ENCODE assay signal across 8 cellular contexts in the genomic region with DNA sequence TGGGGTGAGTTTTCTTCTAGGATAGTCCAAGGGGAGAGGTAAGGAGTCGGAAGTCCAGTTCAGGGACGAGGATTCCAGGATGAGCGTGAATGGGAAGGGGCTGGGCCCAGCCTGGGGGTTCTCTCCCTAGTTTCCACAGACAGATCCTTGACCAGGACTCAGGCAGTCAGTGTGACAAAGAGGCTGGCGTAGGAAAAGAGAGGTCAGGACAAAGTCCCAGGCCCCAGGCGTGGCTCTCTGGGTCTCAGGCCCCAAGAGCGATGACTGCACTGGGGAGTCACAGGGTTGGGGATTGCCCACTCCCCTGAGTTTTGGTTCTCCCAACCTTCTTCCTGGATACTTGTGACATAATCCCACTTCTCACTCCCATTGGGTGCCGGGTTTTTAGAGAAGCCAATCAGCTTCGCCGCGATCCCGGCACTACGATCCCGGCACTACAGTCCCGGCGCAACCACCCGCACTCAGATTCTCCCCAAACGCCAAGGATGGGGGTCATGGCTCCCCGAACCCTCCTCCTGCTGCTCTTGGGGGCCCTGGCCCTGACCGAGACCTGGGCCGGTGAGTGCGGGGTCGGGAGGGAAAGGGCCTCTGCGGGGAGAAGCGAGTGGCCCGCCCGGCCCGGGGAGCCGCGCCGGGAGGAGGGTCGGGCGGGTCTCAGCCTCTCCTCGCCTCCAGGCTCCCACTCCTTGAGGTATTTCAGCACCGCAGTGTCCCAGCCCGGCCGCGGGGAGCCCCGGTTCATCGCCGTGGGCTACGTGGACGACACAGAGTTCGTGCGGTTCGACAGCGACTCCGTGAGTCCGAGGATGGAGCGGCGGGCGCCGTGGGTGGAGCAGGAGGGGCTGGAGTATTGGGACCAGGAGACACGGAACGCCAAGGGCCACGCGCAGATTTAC. TPM values are rescaled to one million over a fixed set of nuclear protein-coding genes. Genes with fewer than 3 reads are reported as not detected.
DNase-seq lines count a peak whose midpoint lies in the region; ATAC-seq and TF ChIP-seq lines count a peak whose summit lies in the region.

No MANE protein-coding gene starts in this region.

- peak overlapping the region; percentile 81 for H3K4me3 ChIP-seq in lung

- CTCF ChIA-PET in activated CD8-positive, alpha-beta T cell treated with anti-CD3 and anti-CD28 coated beads for 36 hours (lab: Charles Lee): interaction anchor here (0.6 to 2.3 kb wide), 3 partner anchors 32 to 66 kb away, joined by 3 to 9 read pairs (median 4); no protein-coding TSS in a partner anchor

- peaks cover 0 to 1% of the 10 kb centered on the region in 2 donors for H3K36me3 ChIP-seq in lung (ENCODE audit: control insufficient read depth in 2 of 2, insufficient read depth in 2 of 2, low read length in 2 of 2)

- H3K9me3 ChIP-seq in lung (ENCODE audit: control insufficient read depth in 2 of 2, insufficient read depth in 1 of 2, low read length in 1 of 2): peaks cover 0 to 1% of the 10 kb centered on the region in 2 donors

- no peaks in the 10 kb centered on the region for H3K27me3 ChIP-seq in lung (ENCODE audit: control insufficient read depth, insufficient read depth)

- POLR2A ChIA-PET in activated CD8-positive, alpha-beta T cell treated with anti-CD3 and anti-CD28 coated beads for 36 hours (lab: Charles Lee): interaction anchor here (1.6 kb wide), 1 partner anchor 45 kb away, joined by 4 read pairs; no protein-coding TSS in a partner anchor

- ATAC-seq in GM18505 (IDR thresholded peaks at IDR 0.05; ENCODE audit: unreplicated experiment): peak; percentile 80
- peak; percentile 77 for ATAC-seq in HG02973 (IDR thresholded peaks at IDR 0.05; ENCODE audit: unreplicated experiment)
- ATAC-seq in activated CD8-positive, alpha-beta T cell treated with anti-CD3 and anti-CD28 coated beads for 36 hours: peak; percentile 91
- ATAC-seq in lung (ENCODE audit: insufficient read depth, low FRiP score): peak; percentile 90

- peak overlapping the region; percentile 84 for H3K4me3 Mint-ChIP-seq in activated CD8-positive, alpha-beta T cell treated with anti-CD3 and anti-CD28 coated beads for 36 hours

- H3K4me1 ChIP-seq in lung (ENCODE audit: control insufficient read depth in 2 of 2, insufficient read depth in 2 of 2, low read length in 2 of 2): peaks cover 3 to 5% of the 10 kb centered on the region in 2 donors

- H3K27ac ChIP-seq in lung (ENCODE audit: low read depth in 1 of 2, low read length in 1 of 2): peak overlapping the region; percentile 79 to 83

- no peak for TF ChIP-seq CTCF in activated CD8-positive, alpha-beta T cell treated with anti-CD3 and anti-CD28 coated beads for 36 hours (IDR thresholded peaks at IDR 0.05)
- TF ChIP-seq CTCF in lung (IDR thresholded peaks at IDR 0.05; ENCODE audit: control extremely low read depth, extremely low read depth): no peak

- DNase-seq in 8988T (peak; percentile 70), NCI-H345 treated with DMSO at 0.1 percent for 48 hours (lab: John Stamatoyannopoulos, UW; ENCODE audit: unreplicated experiment) (peak; percentile 49), lung (ENCODE audit: low spot score) (peak; percentile 78)
- peak; percentile 76 for DNase-seq in activated CD8-positive, alpha-beta T cell treated with anti-CD3 and anti-CD28 coated beads for 36 hours
- DNase-seq in effector CD8-positive, alpha-beta T cell (lab: John Stamatoyannopoulos, UW): peak; percentile 64
- DNase-seq in stimulated activated CD4-positive, alpha-beta T cell treated with anti-CD3 and anti-CD28 coated beads, TNF-alpha, amount 100 ng/mL, for 4 hours (ENCODE audit: low read depth in 3 of 3): peak; percentile 36 to 54 (median 53)

- intact Hi-C loops in activated CD8-positive, alpha-beta T cell treated with anti-CD3 and anti-CD28 coated beads for 36 hours (cut with micrococcal nuclease): loop anchor here (2.0 kb wide), 1 partner anchor 41 kb away; no protein-coding TSS in a partner anchor

- WGBS in lung, 2 donors: 2 to 3% methylated on average over 55 to 56 of the region's 56 CpGs

- TF ChIP-seq POLR2A in GM18505 (IDR thresholded peaks at IDR 0.05; ENCODE audit: borderline replicate concordance, extremely low read depth, insufficient read depth, insufficient read length): peak; percentile 71

- no peaks in the 10 kb centered on the region for H3K9me3 Mint-ChIP-seq in activated CD8-positive, alpha-beta T cell treated with anti-CD3 and anti-CD28 coated beads for 36 hours

- H3K36me3 Mint-ChIP-seq in activated CD8-positive, alpha-beta T cell treated with anti-CD3 and anti-CD28 coated beads for 36 hours (ENCODE audit: low read depth): peaks cover 17% of the 10 kb centered on the region

- peaks cover 20% of the 10 kb centered on the region for H3K4me1 Mint-ChIP-seq in activated CD8-positive, alpha-beta T cell treated with anti-CD3 and anti-CD28 coated beads for 36 hours (ENCODE audit: low read depth)

- H3K27me3 Mint-ChIP-seq in activated CD8-positive, alpha-beta T cell treated with anti-CD3 and anti-CD28 coated beads for 36 hours: no peaks in the 10 kb centered on the region

- peak overlapping the region; percentile 84 for H3K27ac Mint-ChIP-seq in activated CD8-positive, alpha-beta T cell treated with anti-CD3 and anti-CD28 coated beads for 36 hours

RNA-seq across cellular contexts. Expression of gene TRIM26, which starts 46.2 kb away (rescaled TPM):
- total RNA-seq in activated CD8-positive, alpha-beta T cell treated with anti-CD3 and anti-CD28 coated beads for 36 hours: 10 to 100 TPM; 43.4 to 45.0 TPM
- 10 to 100 TPM; 33.8 to 51.4 TPM for total RNA-seq in lung
- 10 to 100 TPM; 32.1 to 42.4 TPM for polyA plus RNA-seq in lung

Comparison
In these comparisons a context has a peak if more than half of its experiments do, and no peak if none do; other contexts are left out.
1. Peak in every context shown above with its lines: DNase-seq, ATAC-seq, H3K4me3 ChIP-seq and H3K27ac ChIP-seq.